Comparison of ENCODE assay signal across 8 cellular contexts in the genomic region with DNA sequence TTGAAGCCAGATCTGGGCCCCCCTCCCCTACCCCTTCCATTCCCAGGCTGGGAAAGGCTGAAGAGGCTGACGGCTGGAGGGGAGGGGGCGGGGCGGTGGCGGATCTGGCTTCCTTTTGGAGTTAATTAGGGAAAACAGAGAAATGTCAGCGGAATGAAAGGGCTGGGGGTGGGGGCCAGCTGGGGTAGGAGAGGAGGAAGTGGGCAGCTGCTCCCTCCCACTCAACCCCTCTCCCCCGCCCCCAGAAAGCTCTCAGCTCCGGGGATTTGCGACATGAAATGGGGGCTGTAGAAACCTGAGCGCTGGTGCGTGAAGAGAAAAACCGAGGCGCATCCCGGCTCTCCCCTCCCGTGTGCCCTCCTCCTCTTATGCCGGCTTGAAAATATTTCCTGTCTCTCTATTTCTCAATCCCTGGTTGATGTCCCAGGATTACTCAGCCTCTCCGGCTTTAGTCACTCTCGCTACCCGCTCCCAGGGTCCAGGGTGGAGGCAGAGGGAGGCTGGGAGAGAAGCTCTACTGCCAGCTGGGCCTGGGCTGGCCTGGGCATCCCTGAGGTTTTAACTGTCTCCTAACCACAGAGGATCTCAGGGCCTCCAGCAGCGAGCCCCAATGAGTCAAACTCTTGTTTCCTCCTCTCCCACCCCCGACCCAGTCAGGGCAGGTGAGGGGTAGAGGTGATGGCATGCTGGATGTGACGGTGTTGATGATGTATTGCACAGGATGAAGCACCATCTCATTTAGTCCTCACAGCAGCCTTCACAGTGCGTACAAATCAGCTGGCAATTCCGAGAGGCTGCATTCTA.
DNase-seq lines count a peak whose midpoint lies in the region; ATAC-seq and TF ChIP-seq lines count a peak whose summit lies in the region.

No MANE protein-coding gene starts in this region.

- no peaks in the 10 kb centered on the region for H3K9me3 ChIP-seq in iPS-20b (ENCODE audit: insufficient read depth, low read depth, low read length)

- peak overlapping the region; percentile 52 for H3K27ac Mint-ChIP-seq in stimulated activated memory B cell treated with anti-CD40 and anti-IgM and Interleukin-4, amounts not matched to agents 10 μg/mL and 1 μg/mL and 100 μg/mL, for 72 hours

- no peak for ATAC-seq in stimulated activated memory B cell treated with anti-CD40 and anti-IgM and Interleukin-4, amounts not matched to agents 10 μg/mL and 1 μg/mL and 100 μg/mL, for 72 hours
- no peak for ATAC-seq in HG02623 (IDR thresholded peaks at IDR 0.05; ENCODE audit: unreplicated experiment)

- in situ Hi-C loops in astrocyte of the spinal cord (cut with HindIII; ENCODE audit: low sequenced_read_pairs) = no loop called here

- peaks cover 5% of the 10 kb centered on the region for H3K9me3 Mint-ChIP-seq in stimulated activated memory B cell treated with anti-CD40 and anti-IgM and Interleukin-4, amounts not matched to agents 10 μg/mL and 1 μg/mL and 100 μg/mL, for 72 hours

- H3K27me3 ChIP-seq in iPS-20b (ENCODE audit: insufficient read depth, low read length) = no peaks in the 10 kb centered on the region

- peak overlapping the region; percentile 67 for H3K4me3 Mint-ChIP-seq in stimulated activated memory B cell treated with anti-CD40 and anti-IgM and Interleukin-4, amounts not matched to agents 10 μg/mL and 1 μg/mL and 100 μg/mL, for 72 hours

- H3K4me3 ChIP-seq in GM12864 (ENCODE audit: low read depth, low read length) (peak overlapping the region; percentile 51), NB4 (ENCODE audit: low read depth, low read length) (no peak overlapping the region), astrocyte of the spinal cord (ENCODE audit: low read depth, low read length) (peak overlapping the region; percentile 4), iPS-20b (ENCODE audit: low read length) (peak overlapping the region; percentile 60)

- H3K4me1 ChIP-seq in iPS-20b (ENCODE audit: insufficient read depth, low read length) = peaks cover 14% of the 10 kb centered on the region; the same call in 1 of the 2 replicates

- H3K27me3 Mint-ChIP-seq in stimulated activated memory B cell treated with anti-CD40 and anti-IgM and Interleukin-4, amounts not matched to agents 10 μg/mL and 1 μg/mL and 100 μg/mL, for 72 hours = no peaks in the 10 kb centered on the region

- DNase-seq in GM12864 (ENCODE audit: low read depth) (no peak), NB4 (ENCODE audit: low read depth) (peak; percentile 89), astrocyte of the spinal cord (ENCODE audit: low read depth, low spot score) (peak; percentile 96), erythroblast (lab: John Stamatoyannopoulos, UW) (no peak), NCI-H2107 treated with DMSO at 0.1 percent for 48 hours (lab: John Stamatoyannopoulos, UW; ENCODE audit: unreplicated experiment) (no peak)

- TF ChIP-seq POLR2A in NB4 (IDR thresholded peaks at IDR 0.05; ENCODE audit: extremely low read depth, insufficient read length) (no peak), erythroblast (IDR thresholded peaks at IDR 0.05; ENCODE audit: low read length) (no peak)

- H3K27ac ChIP-seq in iPS-20b (ENCODE audit: low read length) = peak overlapping the region; percentile 44

- H3K36me3 Mint-ChIP-seq in stimulated activated memory B cell treated with anti-CD40 and anti-IgM and Interleukin-4, amounts not matched to agents 10 μg/mL and 1 μg/mL and 100 μg/mL, for 72 hours = peaks cover 4% of the 10 kb centered on the region

- peak overlapping the region; percentile 58; the same call in 1 of the 2 replicates for H3K9ac ChIP-seq in iPS-20b (ENCODE audit: low read depth, low read length)

- peaks cover 13% of the 10 kb centered on the region; the same call in 1 of the 2 replicates for H3K36me3 ChIP-seq in iPS-20b (ENCODE audit: insufficient read depth, low read depth, low read length)

- peaks cover 84% of the 10 kb centered on the region for H3K4me1 Mint-ChIP-seq in stimulated activated memory B cell treated with anti-CD40 and anti-IgM and Interleukin-4, amounts not matched to agents 10 μg/mL and 1 μg/mL and 100 μg/mL, for 72 hours

- TF ChIP-seq CTCF in GM12864 (IDR thresholded peaks at IDR 0.05; ENCODE audit: low read depth, low read length, missing control alignments) (no peak), NB4 (IDR thresholded peaks at IDR 0.05; ENCODE audit: low read depth, low read length) (no peak), astrocyte of the spinal cord (IDR thresholded peaks at IDR 0.05; ENCODE audit: low read depth, low read length) (no peak)

Comparison
In these comparisons a context has a peak if more than half of its experiments do, and no peak if none do; other contexts are left out.
1. DNase-seq: peak in NB4 (single experiment) and astrocyte of the spinal cord (single experiment); none in GM12864 (single experiment), erythroblast (0 of 2) and NCI-H2107 treated with DMSO at 0.1 percent for 48 hours (single experiment).